In genomic region chr18:11995445-11996189, GRCh38 we compare ENCODE assay signal across 8 cellular contexts. TPM values are rescaled to one million over a fixed set of nuclear protein-coding genes. Genes with fewer than 3 reads are reported as not detected.
DNase-seq lines count a peak whose midpoint lies in the region; ATAC-seq and TF ChIP-seq lines count a peak whose summit lies in the region.

No MANE protein-coding gene starts in this region.

- H3K9me3 ChIP-seq in adrenal gland (replicated peaks in 1 of 3) = no peaks in the 10 kb centered on the region

- H3K4me3 ChIP-seq in adrenal gland = no peak overlapping the region

- WGBS in adrenal gland, 4 donors = 8 to 18% (median 11%) methylated on average over 9 of the region's 9 CpGs

- DNase-seq in DMS153 treated with DMSO at 0.1 percent for 48 hours (lab: John Stamatoyannopoulos, UW; ENCODE audit: unreplicated experiment) (peak; percentile 1), KG1 (lab: John Stamatoyannopoulos, UW) (peak; percentile 63), adrenal gland (peak; percentile 63 to 87 (median 79)), left cardiac atrium (peak; percentile 82), pulmonary artery endothelial cell (ENCODE audit: low read depth, low spot score) (peak; percentile 55)

- no peaks in the 10 kb centered on the region for H3K36me3 ChIP-seq in adrenal gland (replicated peaks in 1 of 2)

- peak overlapping the region in 2 of 5 donors; percentile 16 to 77 for H3K27ac ChIP-seq in adrenal gland

- peaks cover 0 to 3% of the 10 kb centered on the region in 2 donors for H3K4me1 ChIP-seq in adrenal gland (replicated peaks in 1 of 2)

- TF ChIP-seq POLR2A in adrenal gland (IDR thresholded peaks at IDR 0.05) = no peak

- no peaks in the 10 kb centered on the region for H3K27me3 ChIP-seq in adrenal gland

- peak; percentile 57 to 90 (median 78) for TF ChIP-seq CTCF in adrenal gland (IDR thresholded peaks at IDR 0.05)

- ATAC-seq in GM21447 (IDR thresholded peaks at IDR 0.05; ENCODE audit: unreplicated experiment) = peak; percentile 83
- peak; percentile 88 for ATAC-seq in SK-N-SH treated with all-trans-retinoic acid at 6 μM for 48 hours
- peak; percentile 90 to 91 for ATAC-seq in left cardiac atrium
- ATAC-seq in HG03439 (IDR thresholded peaks at IDR 0.05; ENCODE audit: unreplicated experiment) = no peak

- intact Hi-C loops in adrenal gland (cut with DNase I) = loop anchor here (2.0 kb wide), 2 partner anchors 57 to 59 kb away; no protein-coding TSS in a partner anchor
- intact Hi-C loops in left cardiac atrium (cut with DNase I) = loop anchor here in 1 of 2 donors (1.0 to 5.0 kb wide), 2 partner anchors 42 to 57 kb away; no protein-coding TSS in a partner anchor

TF ChIP-seq in SK-N-SH treated with all-trans-retinoic acid at 6 μM for 48 hours, 23 proteins besides CTCF, POLR2A, EP300 and RAD21:
- TF ChIP-seq ESRRG (CRISPR knock-in tag; IDR thresholded peaks at IDR 0.05) = no peak
- no peak for TF ChIP-seq GLIS3 (CRISPR knock-in tag; IDR thresholded peaks at IDR 0.05)
- no peak for TF ChIP-seq BACH2 (CRISPR knock-in tag; IDR thresholded peaks at IDR 0.05; ENCODE audit: borderline replicate concordance)
- no peak for TF ChIP-seq PPARA (CRISPR knock-in tag; IDR thresholded peaks at IDR 0.05; ENCODE audit: borderline replicate concordance)
- no peak for TF ChIP-seq OSR1 (CRISPR knock-in tag; IDR thresholded peaks at IDR 0.05)
- TF ChIP-seq, protein P1, sequence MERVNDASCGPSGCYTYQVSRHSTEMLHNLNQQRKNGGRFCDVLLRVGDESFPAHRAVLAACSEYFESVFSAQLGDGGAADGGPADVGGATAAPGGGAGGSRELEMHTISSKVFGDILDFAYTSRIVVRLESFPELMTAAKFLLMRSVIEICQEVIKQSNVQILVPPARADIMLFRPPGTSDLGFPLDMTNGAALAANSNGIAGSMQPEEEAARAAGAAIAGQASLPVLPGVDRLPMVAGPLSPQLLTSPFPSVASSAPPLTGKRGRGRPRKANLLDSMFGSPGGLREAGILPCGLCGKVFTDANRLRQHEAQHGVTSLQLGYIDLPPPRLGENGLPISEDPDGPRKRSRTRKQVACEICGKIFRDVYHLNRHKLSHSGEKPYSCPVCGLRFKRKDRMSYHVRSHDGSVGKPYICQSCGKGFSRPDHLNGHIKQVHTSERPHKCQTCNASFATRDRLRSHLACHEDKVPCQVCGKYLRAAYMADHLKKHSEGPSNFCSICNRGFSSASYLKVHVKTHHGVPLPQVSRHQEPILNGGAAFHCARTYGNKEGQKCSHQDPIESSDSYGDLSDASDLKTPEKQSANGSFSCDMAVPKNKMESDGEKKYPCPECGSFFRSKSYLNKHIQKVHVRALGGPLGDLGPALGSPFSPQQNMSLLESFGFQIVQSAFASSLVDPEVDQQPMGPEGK (CRISPR knock-in tag; IDR thresholded peaks at IDR 0.05; ENCODE audit: borderline replicate concordance) = no peak
- TF ChIP-seq ZNF70 (CRISPR knock-in tag; IDR thresholded peaks at IDR 0.05) = no peak
- TF ChIP-seq, protein P2, sequence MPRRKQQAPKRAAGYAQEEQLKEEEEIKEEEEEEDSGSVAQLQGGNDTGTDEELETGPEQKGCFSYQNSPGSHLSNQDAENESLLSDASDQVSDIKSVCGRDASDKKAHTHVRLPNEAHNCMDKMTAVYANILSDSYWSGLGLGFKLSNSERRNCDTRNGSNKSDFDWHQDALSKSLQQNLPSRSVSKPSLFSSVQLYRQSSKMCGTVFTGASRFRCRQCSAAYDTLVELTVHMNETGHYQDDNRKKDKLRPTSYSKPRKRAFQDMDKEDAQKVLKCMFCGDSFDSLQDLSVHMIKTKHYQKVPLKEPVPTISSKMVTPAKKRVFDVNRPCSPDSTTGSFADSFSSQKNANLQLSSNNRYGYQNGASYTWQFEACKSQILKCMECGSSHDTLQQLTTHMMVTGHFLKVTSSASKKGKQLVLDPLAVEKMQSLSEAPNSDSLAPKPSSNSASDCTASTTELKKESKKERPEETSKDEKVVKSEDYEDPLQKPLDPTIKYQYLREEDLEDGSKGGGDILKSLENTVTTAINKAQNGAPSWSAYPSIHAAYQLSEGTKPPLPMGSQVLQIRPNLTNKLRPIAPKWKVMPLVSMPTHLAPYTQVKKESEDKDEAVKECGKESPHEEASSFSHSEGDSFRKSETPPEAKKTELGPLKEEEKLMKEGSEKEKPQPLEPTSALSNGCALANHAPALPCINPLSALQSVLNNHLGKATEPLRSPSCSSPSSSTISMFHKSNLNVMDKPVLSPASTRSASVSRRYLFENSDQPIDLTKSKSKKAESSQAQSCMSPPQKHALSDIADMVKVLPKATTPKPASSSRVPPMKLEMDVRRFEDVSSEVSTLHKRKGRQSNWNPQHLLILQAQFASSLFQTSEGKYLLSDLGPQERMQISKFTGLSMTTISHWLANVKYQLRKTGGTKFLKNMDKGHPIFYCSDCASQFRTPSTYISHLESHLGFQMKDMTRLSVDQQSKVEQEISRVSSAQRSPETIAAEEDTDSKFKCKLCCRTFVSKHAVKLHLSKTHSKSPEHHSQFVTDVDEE (CRISPR knock-in tag; IDR thresholded peaks at IDR 0.05) = no peak

RNA-seq across cellular contexts. Expression of gene IMPA2, which starts 14.3 kb away (rescaled TPM):
- 10 to 100 TPM; 18.3 to 41.3 (median 21.8) TPM for total RNA-seq in adrenal gland
- polyA plus RNA-seq in adrenal gland = 10 to 100 TPM in 1 of 3 donors, 1 to 10 TPM in 2; 7.9 to 11.0 (median 9.6) TPM
- total RNA-seq in left cardiac atrium = 10 to 100 TPM; 17.2 to 28.4 TPM
- total RNA-seq in pulmonary artery endothelial cell = 6.7 and 10.2 TPM in 2 replicates

Comparison
In these comparisons a context has a peak if more than half of its experiments do, and no peak if none do; other contexts are left out.
1. DNase-seq: peak in every context shown above with its lines; median percentile 82 in left cardiac atrium; 79 in adrenal gland; 63 in KG1; 55 in pulmonary artery endothelial cell; 1 in DMS153 treated with DMSO at 0.1 percent for 48 hours.